Comparison of ENCODE assay signal across 9 cellular contexts in the genomic region with DNA sequence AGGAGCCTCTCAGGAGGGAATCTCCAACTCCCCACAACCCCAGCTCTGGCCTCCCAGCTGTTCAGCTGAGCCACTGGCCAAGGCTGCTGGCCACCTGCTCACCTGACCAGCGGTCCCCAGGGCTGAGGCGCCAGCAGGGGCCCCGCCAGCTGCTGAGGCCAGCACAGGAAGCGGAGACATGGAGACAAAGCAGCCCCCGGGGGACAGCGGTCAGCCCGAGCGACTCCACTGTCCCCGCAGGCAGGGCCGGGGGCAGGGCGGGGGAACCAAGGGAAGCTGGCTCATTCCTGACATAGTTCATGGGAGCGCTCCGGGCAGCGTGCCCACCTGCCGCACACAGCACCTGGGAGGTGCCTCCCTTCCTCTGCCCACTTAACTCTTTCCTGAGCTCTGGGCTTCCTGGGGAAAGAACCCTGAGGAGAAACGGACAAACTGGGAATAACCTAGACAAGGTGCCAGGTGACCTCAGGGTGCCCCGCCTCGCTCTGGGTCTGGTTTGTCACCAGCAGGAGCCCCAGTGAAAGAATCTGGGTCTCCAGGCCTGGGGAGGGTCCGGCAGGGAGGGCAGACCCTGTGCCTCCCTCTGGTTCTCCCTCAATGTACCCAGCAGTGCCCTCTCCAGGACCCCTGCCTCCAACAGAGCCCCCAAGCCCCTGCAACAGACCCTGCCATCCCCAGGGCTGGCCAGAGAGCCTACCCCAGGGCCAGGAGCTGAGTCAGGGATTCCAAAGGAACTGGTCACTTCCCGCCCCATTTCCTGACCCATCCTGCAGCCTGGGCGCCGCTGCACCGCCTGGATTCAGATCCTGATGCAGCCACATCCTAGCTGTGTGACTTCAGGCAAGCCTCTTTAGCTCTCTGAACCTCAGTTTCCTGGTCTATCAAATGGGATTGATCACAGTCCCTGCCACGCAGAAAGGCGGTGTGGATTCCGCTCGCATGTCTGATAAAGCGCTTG. TPM values are rescaled to one million over a fixed set of nuclear protein-coding genes. Genes with fewer than 3 reads are reported as not detected.
DNase-seq lines count a peak whose midpoint lies in the region; ATAC-seq and TF ChIP-seq lines count a peak whose summit lies in the region.
"Had no signal": no experiment of that assay in that cellular context is flagged by ENCODE, and none has a peak within 500 bp of the region (broad histone marks: within the 10 kb centered on the region; RNA-seq: fewer than 3 reads in every experiment).

No MANE protein-coding gene starts in this region.

- no peaks in the 10 kb centered on the region for H3K4me1 Mint-ChIP-seq in CD4-positive, alpha-beta T cell (ENCODE audit: low read depth)

- peak; percentile 28 for DNase-seq in DMS 273 (lab: John Stamatoyannopoulos, UW; ENCODE audit: unreplicated experiment)
- no peak for DNase-seq in DMS 273 treated with DMSO at 0.1 percent for 48 hours (lab: John Stamatoyannopoulos, UW)
- DNase-seq in T47D (ENCODE audit: low read depth in 1 of 2, low spot score in 1 of 2): peak; percentile 55 to 62
- DNase-seq in kidney epithelial cell (ENCODE audit: low read depth): no peak
- DNase-seq in CD4-positive, alpha-beta T cell: no peak
- no peak for DNase-seq in HPDE6-E6E7 (ENCODE audit: extremely low spot score)

- H3K36me3 Mint-ChIP-seq in CD4-positive, alpha-beta T cell (ENCODE audit: low read depth): no peaks in the 10 kb centered on the region

- H3K4me1 ChIP-seq in thymus (ENCODE audit: control insufficient read depth, insufficient read depth, low read length): peaks cover 18% of the 10 kb centered on the region

- H3K4me3 Mint-ChIP-seq in CD4-positive, alpha-beta T cell: no peak overlapping the region

- H3K27me3 ChIP-seq in kidney epithelial cell (ENCODE audit: control insufficient read depth, insufficient read depth, low read length) (no peaks in the 10 kb centered on the region), thymus (ENCODE audit: control insufficient read depth, insufficient read depth) (peaks cover 5% of the 10 kb centered on the region)
- H3K27me3 ChIP-seq in CD4-positive, alpha-beta T cell (ENCODE audit: control insufficient read depth, insufficient read depth, low read length): no peaks in the 10 kb centered on the region

- in situ Hi-C loops in T47D (cut with HindIII; ENCODE audit: low pct_unique_long_range_greater_than_20kb, low sequenced_read_pairs): no loop called here

- POLR2A ChIA-PET in CD4-positive, alpha-beta T cell (lab: Charles Lee): interaction anchor here (1.4 kb wide), 1 partner anchor 23 kb away, joined by 3 read pairs; no protein-coding TSS in a partner anchor

- no peaks in the 10 kb centered on the region for H3K27me3 Mint-ChIP-seq in CD4-positive, alpha-beta T cell

- H3K9me3 ChIP-seq in thymus (ENCODE audit: control insufficient read depth): no peaks in the 10 kb centered on the region
- H3K9me3 ChIP-seq in CD4-positive, alpha-beta T cell (ENCODE audit: control insufficient read depth, low read length): no peaks in the 10 kb centered on the region

- CTCF ChIA-PET in CD4-positive, alpha-beta T cell (lab: Charles Lee): no interaction called here

- H3K4me3 ChIP-seq in kidney epithelial cell (ENCODE audit: low read depth, low read length) (peak overlapping the region; percentile 20), thymus (ENCODE audit: low read length) (no peak overlapping the region)

- intact Hi-C loops in CD4-positive, alpha-beta T cell (cut with DNase I, micrococcal nuclease): no loop called here

- H3K9me3 Mint-ChIP-seq in CD4-positive, alpha-beta T cell: no peaks in the 10 kb centered on the region

- no peak for TF ChIP-seq CTCF in kidney epithelial cell (IDR thresholded peaks at IDR 0.05; ENCODE audit: insufficient read depth, low read length, poor library complexity, severe bottlenecking)
- no peak for TF ChIP-seq CTCF in CD4-positive, alpha-beta T cell (IDR thresholded peaks at IDR 0.05)

- no peak overlapping the region for H3K27ac Mint-ChIP-seq in CD4-positive, alpha-beta T cell

- H3K27ac ChIP-seq in thymus (ENCODE audit: low read depth): peak overlapping the region; percentile 53
- no peak overlapping the region for H3K27ac ChIP-seq in CD4-positive, alpha-beta T cell (ENCODE audit: low read depth, low read length)
- H3K27ac ChIP-seq: 22Rv1 had no signal

- ATAC-seq in CD4-positive, alpha-beta T cell (ENCODE audit: poor library complexity): no peak
- no peak for ATAC-seq in HG03354 (IDR thresholded peaks at IDR 0.05; ENCODE audit: poor library complexity, severe bottlenecking, unreplicated experiment)

- peaks cover 8% of the 10 kb centered on the region for H3K36me3 ChIP-seq in kidney epithelial cell (ENCODE audit: control insufficient read depth, insufficient read depth, low read length)
- no peaks in the 10 kb centered on the region for H3K36me3 ChIP-seq in thymus (ENCODE audit: control insufficient read depth, insufficient read depth)

- WGBS in thymus: 89% methylated on average over 28 of the region's 28 CpGs

RNA-seq across cellular contexts. Expression of a gene that starts 10.6 kb away (rescaled TPM):
- total RNA-seq in kidney epithelial cell: 211 and 234 TPM in 2 replicates
- 6.2 TPM for polyA plus RNA-seq in thymus
- total RNA-seq in CD4-positive, alpha-beta T cell: under 1 TPM in 1 of 2 experiments, not detected in 1; 0.22 TPM

Comparison
In these comparisons a context has a peak if more than half of its experiments do, and no peak if none do; other contexts are left out.
1. DNase-seq: peak in DMS 273 (single experiment) and T47D (2 of 2); none in DMS 273 treated with DMSO at 0.1 percent for 48 hours (single experiment), kidney epithelial cell (single experiment), CD4-positive, alpha-beta T cell (0 of 10) and HPDE6-E6E7 (single experiment).
2. RNA of a gene that starts 10.6 kb away (total RNA-seq): 211 to 234 TPM in kidney epithelial cell; 0.22 TPM in CD4-positive, alpha-beta T cell; every median in the first group is over 100 times any median in the second.